In the genomic region with DNA sequence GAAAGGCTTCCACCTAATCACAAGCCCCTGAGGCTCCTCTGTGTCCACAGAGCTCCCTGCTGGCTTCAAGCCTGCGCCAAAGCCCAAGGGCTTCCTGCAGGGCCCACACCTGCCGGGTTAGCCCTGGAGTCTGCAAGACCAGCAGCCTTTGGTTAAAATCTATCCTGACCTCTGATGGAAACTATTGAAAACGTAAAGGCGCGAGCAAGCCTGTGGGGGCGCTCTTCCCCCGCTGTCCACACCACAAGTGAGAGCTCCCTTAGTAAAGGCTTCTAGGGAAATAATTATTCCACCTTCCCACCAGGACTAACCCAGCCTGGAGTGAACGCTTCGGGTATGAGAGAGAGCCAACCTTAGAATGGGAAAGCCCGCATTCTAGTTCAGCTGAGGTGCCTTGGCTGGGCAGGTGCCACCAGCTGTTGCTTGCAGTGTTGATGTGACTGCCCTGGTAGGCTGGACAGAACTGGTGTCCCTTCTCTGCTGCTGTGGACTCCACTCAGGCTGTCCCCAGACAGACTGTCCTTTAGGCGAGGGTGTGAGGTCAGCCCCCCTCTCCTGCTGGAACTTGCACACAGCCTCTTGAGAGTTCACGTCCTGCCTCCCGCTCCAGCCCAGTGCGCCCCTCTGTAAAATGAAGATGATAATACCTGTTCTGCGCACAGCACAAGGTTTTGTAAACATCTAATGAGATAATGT, we compare ENCODE assay signal across 8 cellular contexts.
DNase-seq lines count a peak whose midpoint lies in the region; ATAC-seq and TF ChIP-seq lines count a peak whose summit lies in the region.

No MANE protein-coding gene starts in this region.

- H3K4me3 ChIP-seq in NB4 (ENCODE audit: low read depth, low read length) = no peak overlapping the region
- H3K4me3 ChIP-seq in colonic mucosa = no peak overlapping the region
- no peak overlapping the region for H3K4me3 ChIP-seq in mucosa of descending colon

- H3K9ac ChIP-seq in colonic mucosa (ENCODE audit: low read depth in 2 of 2, low read length in 2 of 2) = no peak overlapping the region

- H3K9me3 ChIP-seq in colonic mucosa (no peaks in the 10 kb centered on the region), mucosa of descending colon (no peaks in the 10 kb centered on the region)

- H3K4me1 ChIP-seq in colonic mucosa (no peaks in the 10 kb centered on the region), mucosa of descending colon (ENCODE audit: low read depth) (peaks cover 9% of the 10 kb centered on the region)

- H3K27ac ChIP-seq in colonic mucosa = no peak overlapping the region

- no peaks in the 10 kb centered on the region for H3K27me3 ChIP-seq in colonic mucosa

- intact Hi-C loops in colonic mucosa (cut with DNase I) = no loop called here
- intact Hi-C loops in mucosa of descending colon (cut with DNase I, micrococcal nuclease) = no loop called here

- H3K36me3 ChIP-seq in colonic mucosa = no peaks in the 10 kb centered on the region
- H3K36me3 ChIP-seq in mucosa of descending colon (ENCODE audit: low read depth) = no peaks in the 10 kb centered on the region

- peak; percentile 58 for ATAC-seq in mucosa of descending colon
- no peak for ATAC-seq in GM21529 (IDR thresholded peaks at IDR 0.05; ENCODE audit: unreplicated experiment)
- ATAC-seq in GM21723 (IDR thresholded peaks at IDR 0.05; ENCODE audit: unreplicated experiment) = no peak
- ATAC-seq in GM19035 (IDR thresholded peaks at IDR 0.05; ENCODE audit: unreplicated experiment) = no peak

- no peak for TF ChIP-seq POLR2A in NB4 (IDR thresholded peaks at IDR 0.05; ENCODE audit: extremely low read depth, insufficient read length)

- peak; percentile 92 for DNase-seq in ELF-1 (ENCODE audit: low read depth, low spot score)
- peak; percentile 62 for DNase-seq in NB4 (ENCODE audit: low read depth)
- no peak for DNase-seq in colonic mucosa
- DNase-seq in mucosa of descending colon = peak in 2 of 3 donors; percentile 58 to 59
- DNase-seq in GF-D8 (lab: John Stamatoyannopoulos, UW) = no peak

- TF ChIP-seq CTCF in NB4 (IDR thresholded peaks at IDR 0.05; ENCODE audit: low read depth, low read length) (peak; percentile 82), colonic mucosa (IDR thresholded peaks at IDR 0.05) (peak; percentile 64), mucosa of descending colon (IDR thresholded peaks at IDR 0.05) (peak; percentile 34)

Comparison
In these comparisons a context has a peak if more than half of its experiments do, and no peak if none do; other contexts are left out.
1. DNase-seq: peak in ELF-1 (single experiment), NB4 (single experiment) and mucosa of descending colon (2 of 3); none in colonic mucosa (single experiment) and GF-D8 (single experiment).
2. Peak in every context shown above with its lines, with median percentiles within 50 percentile points of each other: CTCF ChIP-seq.